Comparison of ENCODE assay signal across 1 cellular context in the genomic region with DNA sequence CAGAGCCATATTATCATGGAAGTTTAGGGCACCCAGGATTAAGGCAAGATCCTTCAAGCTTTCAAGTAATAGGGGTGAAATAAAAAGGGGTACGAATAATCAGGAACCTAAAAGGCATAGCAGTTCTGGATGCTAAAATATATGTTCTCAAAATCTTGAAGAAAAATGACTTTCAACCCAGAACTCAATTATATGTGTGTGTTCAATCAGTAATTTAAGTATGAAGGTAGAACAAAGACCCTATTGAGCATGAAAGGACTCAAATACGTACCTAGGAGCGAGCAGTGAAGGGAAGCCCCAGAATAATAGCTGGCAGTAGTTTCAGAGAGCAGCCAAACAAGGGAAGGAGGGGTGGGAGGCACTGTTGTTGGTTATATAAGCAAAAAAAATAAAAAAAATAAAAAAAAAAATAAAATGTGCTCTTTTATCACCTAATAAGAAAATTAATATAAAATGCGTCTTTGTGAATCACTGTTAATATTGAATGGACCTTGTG.
TF ChIP-seq lines count a peak whose summit lies in the region.

No MANE protein-coding gene starts in this region.

TF ChIP-seq in H1, 55 proteins besides CTCF, POLR2A, EP300 and RAD21 (continued from another document):
- TF ChIP-seq USF2 (IDR thresholded peaks at IDR 0.05; ENCODE audit: low read length) (no peak), SIN3A (conservative IDR thresholded peaks at IDR 0.05 in 1 of 2, IDR thresholded peaks at IDR 0.05 in 1 of 2; ENCODE audit: low read depth in 1 of 2, low read length in 2 of 2) (no peak), ASH2L (IDR thresholded peaks at IDR 0.05; ENCODE audit: low read length) (no peak), CREB1 (IDR thresholded peaks at IDR 0.05) (no peak), EGR1 (IDR thresholded peaks at IDR 0.05; ENCODE audit: borderline replicate concordance, low read depth, low read length) (no peak), SP4 (IDR thresholded peaks at IDR 0.05; ENCODE audit: low read length) (no peak), SAP30 (IDR thresholded peaks at IDR 0.05; ENCODE audit: insufficient read depth, insufficient replicate concordance, low read length) (no peak)
- TF ChIP-seq, protein P1, sequence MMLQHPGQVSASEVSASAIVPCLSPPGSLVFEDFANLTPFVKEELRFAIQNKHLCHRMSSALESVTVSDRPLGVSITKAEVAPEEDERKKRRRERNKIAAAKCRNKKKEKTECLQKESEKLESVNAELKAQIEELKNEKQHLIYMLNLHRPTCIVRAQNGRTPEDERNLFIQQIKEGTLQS (IDR thresholded peaks at IDR 0.05; ENCODE audit: insufficient read depth, low read depth, low read length): no peak
